Comparison of ENCODE assay signal across 13 cellular contexts in genomic region chr14:70755655-70756054, GRCh38. TPM values are rescaled to one million over a fixed set of nuclear protein-coding genes. Genes with fewer than 3 reads are reported as not detected.
A peak's percentile ranks its signal among the peaks of the same experiment; 100 is the strongest.
DNase-seq lines count a peak whose midpoint lies in the region; ATAC-seq and TF ChIP-seq lines count a peak whose summit lies in the region.
"Had no signal": no experiment of that assay in that cellular context is flagged by ENCODE, and none has a peak within 500 bp of the region (broad histone marks: within the 10 kb centered on the region; RNA-seq: fewer than 3 reads in every experiment).

No MANE protein-coding gene starts in this region.

- CTCF ChIA-PET in HCT116 (lab: Charles Lee) (no interaction called here), RWPE1 (lab: Yijun Ruan, JAX) (interaction anchor here (1.2 kb wide), 1 partner anchor 62 kb away, joined by 4 read pairs; no protein-coding TSS in a partner anchor)

- H3K27ac ChIP-seq in HCT116 (ENCODE audit: low read depth, low read length) (peak overlapping the region; percentile 66), RWPE1 (peak overlapping the region; percentile 82; the same call in 1 of the 2 replicates), epithelial cell of prostate (peak overlapping the region; percentile 99), gastrocnemius medialis (no peak overlapping the region), vagina (no peak overlapping the region), neuronal stem cell (replicated peaks; ENCODE audit: low read length) (no peak overlapping the region)
- H3K27ac ChIP-seq: cardiac muscle cell, SK-N-MC had no signal

- peak overlapping the region; percentile 70 for H3K4me2 ChIP-seq in HCT116 (ENCODE audit: low read length)
- H3K4me2 ChIP-seq in neuronal stem cell (ENCODE audit: insufficient read depth, low read length, poor library complexity, severe bottlenecking): no peak overlapping the region

- H2AFZ ChIP-seq in HCT116 (ENCODE audit: low read depth, low read length, poor library complexity, severe bottlenecking): no peak overlapping the region
- H2AFZ ChIP-seq in neuronal stem cell (ENCODE audit: low read length): no peak overlapping the region

- no peak overlapping the region for H3K14ac ChIP-seq in neuronal stem cell (ENCODE audit: low read length)

- H3K79me1 ChIP-seq in neuronal stem cell (ENCODE audit: low read depth, low read length): no peaks in the 10 kb centered on the region

- H3K4me3 ChIP-seq in HCT116 (replicated peaks in 1 of 2; ENCODE audit: low read depth in 1 of 2, low read length in 2 of 2) (peak overlapping the region in 1 of 2 experiments; percentile 21; a peak in 1 of 4 replicates), gastrocnemius medialis (no peak overlapping the region), vagina (no peak overlapping the region), neuronal stem cell (ENCODE audit: low read length in 2 of 2) (no peak overlapping the region)
- H3K4me3 ChIP-seq: cardiac muscle cell, SK-N-MC had no signal

- H2BK15ac ChIP-seq in neuronal stem cell (ENCODE audit: low read length): no peak overlapping the region

- H3K36me3 ChIP-seq in HCT116 (ENCODE audit: control insufficient read depth in 1 of 2, insufficient read depth in 2 of 2, low read length in 2 of 2) (peaks cover 6 to 11% of the 10 kb centered on the region in 2 experiments; a peak in 3 of 4 replicates), gastrocnemius medialis (no peaks in the 10 kb centered on the region), vagina (no peaks in the 10 kb centered on the region), neuronal stem cell (replicated peaks in 1 of 2; ENCODE audit: control insufficient read depth in 2 of 2, insufficient read depth in 2 of 2, low read length in 2 of 2) (peaks cover 0 to 22% of the 10 kb centered on the region in 2 donors)
- H3K36me3 ChIP-seq: cardiac muscle cell had no signal

- in situ Hi-C loops in gastrocnemius medialis (cut with MboI; ENCODE audit: low sequenced_read_pairs in 4 of 4): no loop called here

- TF ChIP-seq CTCF in HCT116 (IDR thresholded peaks at IDR 0.05 in 2 of 3, conservative IDR thresholded peaks at IDR 0.05 in 1 of 3; ENCODE audit: borderline replicate concordance in 1 of 3, insufficient read depth in 1 of 3, low read depth in 2 of 3, low read length in 2 of 3) (no peak), RWPE1 (conservative IDR thresholded peaks at IDR 0.05; ENCODE audit: low read depth) (no peak), gastrocnemius medialis (IDR thresholded peaks at IDR 0.05 in 4 of 5, conservative IDR thresholded peaks at IDR 0.05 in 1 of 5) (no peak), vagina (IDR thresholded peaks at IDR 0.05) (no peak)

- H2AK5ac ChIP-seq in neuronal stem cell (ENCODE audit: low read depth, low read length): no peak overlapping the region

- no peak for TF ChIP-seq RAD21 in HCT116 (IDR thresholded peaks at IDR 0.05; ENCODE audit: low read depth)

- no peak overlapping the region for H2BK5ac ChIP-seq in neuronal stem cell (ENCODE audit: low read length)

- no peak overlapping the region for H3K4ac ChIP-seq in neuronal stem cell (ENCODE audit: low read length)

- H2BK12ac ChIP-seq in neuronal stem cell (ENCODE audit: low read length): no peak overlapping the region

- H3K9me3 ChIP-seq in HCT116 (ENCODE audit: control insufficient read depth in 1 of 2, insufficient read depth in 1 of 2, low read depth in 1 of 2, low read length in 2 of 2): no peaks in the 10 kb centered on the region
- H3K9me3 ChIP-seq in gastrocnemius medialis: no peaks in the 10 kb centered on the region
- H3K9me3 ChIP-seq in vagina: no peaks in the 10 kb centered on the region
- peaks cover 0 to 2% of the 10 kb centered on the region in 2 donors for H3K9me3 ChIP-seq in neuronal stem cell (replicated peaks in 1 of 2; ENCODE audit: control insufficient read depth in 2 of 2, insufficient read depth in 1 of 2, low read depth in 1 of 2, low read length in 2 of 2)

- H3K27me3 ChIP-seq in HCT116 (ENCODE audit: insufficient read depth, low read length) (no peaks in the 10 kb centered on the region), gastrocnemius medialis (no peaks in the 10 kb centered on the region), vagina (no peaks in the 10 kb centered on the region), neuronal stem cell (ENCODE audit: control insufficient read depth in 3 of 3, insufficient read depth in 3 of 3, low read depth in 1 of 3, low read length in 3 of 3) (no peaks in the 10 kb centered on the region)
- H3K27me3 ChIP-seq: cardiac muscle cell had no signal

- no peaks in the 10 kb centered on the region for H4K20me1 ChIP-seq in HCT116 (ENCODE audit: insufficient read depth)

- H2BK120ac ChIP-seq in neuronal stem cell (ENCODE audit: low read depth, low read length): no peak overlapping the region

- POLR2A ChIA-PET in HCT116 (lab: Charles Lee): interaction anchor here (1.3 kb wide), 1 partner anchor 54 kb away, joined by 3 read pairs; the partner anchor contains the start of gene MAP3K9
- POLR2A ChIA-PET in RWPE1 (lab: Yijun Ruan, JAX; ENCODE audit: low non-redundant PET): interaction anchor here (0.6 to 1.3 kb wide), 2 partner anchors 15 to 54 kb away, joined by 3 to 7 read pairs; partner anchors contain the start of gene MAP3K9

- DNase-seq in HCT116 (ENCODE audit: low read depth, low spot score) (no peak), RWPE1 (ENCODE audit: low spot score) (peak; percentile 64), epithelial cell of prostate (ENCODE audit: low read depth, low spot score) (peak; percentile 93), gastrocnemius medialis (no peak), NCI-H1092 (lab: John Stamatoyannopoulos, UW) (no peak), vagina (ENCODE audit: extremely low spot score in 2 of 2) (no peak), left ventricle myocardium superior (no peak), neuronal stem cell (ENCODE audit: low spot score) (no peak)
- DNase-seq: effector CD8-positive, alpha-beta T cell; naive thymus-derived CD8-positive, alpha-beta T cell; NCI-H1694 treated with DMSO at 0.1 percent for 48 hours had no signal

- no peak overlapping the region for H4K8ac ChIP-seq in neuronal stem cell (ENCODE audit: low read depth, low read length)

- BruUV-seq in HCT116 (replicated peaks; lab: Mats Ljungman, UMichigan): no TSS peak

- RAD21 ChIA-PET in HCT116 (lab: Charles Lee; ENCODE audit: low non-redundant PET in 1 of 2, low total read pairs in 2 of 2, uncharacterized antibody in 2 of 2, unreplicated experiment in 2 of 2): no interaction called here

- H3K18ac ChIP-seq in neuronal stem cell (ENCODE audit: low read length): no peak overlapping the region

- H3K9ac ChIP-seq in HCT116 (ENCODE audit: low read length) (peak overlapping the region; percentile 15; the same call in 1 of the 2 replicates), neuronal stem cell (ENCODE audit: low read depth, low read length, poor library complexity) (no peak overlapping the region)

- intact Hi-C loops in HCT116 (cut with micrococcal nuclease) (no loop called here), gastrocnemius medialis (cut with DNase I; ENCODE audit: low total_unique reads) (no loop called here), vagina (cut with DNase I) (no loop called here), left ventricle myocardium superior (cut with micrococcal nuclease) (no loop called here)

- TF ChIP-seq POLR2A in HCT116 (IDR thresholded peaks at IDR 0.05; ENCODE audit: borderline replicate concordance, extremely low read depth, insufficient read depth, insufficient read length): no peak
- no peak for TF ChIP-seq POLR2A in gastrocnemius medialis (IDR thresholded peaks at IDR 0.05)
- TF ChIP-seq POLR2A in vagina (IDR thresholded peaks at IDR 0.05): no peak

- no peaks in the 10 kb centered on the region; the same call in 1 of the 2 replicates for H3K79me2 ChIP-seq in HCT116 (ENCODE audit: insufficient read depth, low read length)

- no peak overlapping the region for H3K23ac ChIP-seq in neuronal stem cell (ENCODE audit: low read depth, low read length, poor library complexity)

- H3K9me2 ChIP-seq in HCT116 (ENCODE audit: insufficient read depth): no peaks in the 10 kb centered on the region

- H4K91ac ChIP-seq in neuronal stem cell (ENCODE audit: low read depth, low read length, poor library complexity): no peak overlapping the region

- peaks cover 40 to 41% of the 10 kb centered on the region in 2 experiments for H3K4me1 ChIP-seq in HCT116 (ENCODE audit: control insufficient read depth in 1 of 2, insufficient read depth in 2 of 2, low read length in 2 of 2)
- peaks cover 0 to 9% of the 10 kb centered on the region in 2 donors for H3K4me1 ChIP-seq in gastrocnemius medialis
- no peaks in the 10 kb centered on the region for H3K4me1 ChIP-seq in vagina
- H3K4me1 ChIP-seq in neuronal stem cell (ENCODE audit: control insufficient read depth in 2 of 2, insufficient read depth in 1 of 2, low read depth in 1 of 2, low read length in 2 of 2): peaks cover 0 to 3% of the 10 kb centered on the region in 2 donors

- no peak for ATAC-seq in HCT116
- ATAC-seq in gastrocnemius medialis: peak; percentile 39 to 49
- ATAC-seq in left ventricle myocardium superior: no peak
- ATAC-seq: naive thymus-derived CD8-positive, alpha-beta T cell had no signal

TF ChIP-seq in HCT116, 20 proteins besides CTCF, POLR2A, EP300 and RAD21 (continues in another document):
- TF ChIP-seq ZNF274 (IDR thresholded peaks at IDR 0.05; ENCODE audit: low read depth, low read length) (no peak), FOSL1 (IDR thresholded peaks at IDR 0.05; ENCODE audit: low read depth) (no peak), ZFX (IDR thresholded peaks at IDR 0.05) (no peak), EZH2phosphoT487 (IDR thresholded peaks at IDR 0.05; ENCODE audit: borderline replicate concordance) (no peak), SIN3A (IDR thresholded peaks at IDR 0.05; ENCODE audit: low read depth) (no peak), TCF7L2 (IDR thresholded peaks at IDR 0.05; ENCODE audit: borderline replicate concordance, extremely low read depth, insufficient read depth, insufficient read length) (no peak), EGR1 (IDR thresholded peaks at IDR 0.05; ENCODE audit: low read depth) (no peak), YY1 (IDR thresholded peaks at IDR 0.05; ENCODE audit: extremely low read depth, insufficient replicate concordance, low read depth, low read length) (no peak), ELF1 (IDR thresholded peaks at IDR 0.05; ENCODE audit: borderline replicate concordance, low read depth) (no peak)

RNA-seq across cellular contexts. Expression of gene MAP3K9, which starts 53.7 kb away (rescaled TPM):
- 11.7 TPM for total RNA-seq in HCT116 (2021; ENCODE audit: unreplicated experiment)
- 5.9 and 6.0 TPM in 2 replicates for polyA plus RNA-seq in HCT116 (2012)
- 1 to 10 TPM; 2.4 to 5.0 (median 2.5) TPM for total RNA-seq in gastrocnemius medialis
- total RNA-seq in vagina: 11.5 TPM
- total RNA-seq in left ventricle myocardium superior: 1.6 TPM
- polyA plus RNA-seq in neuronal stem cell (2013, experiment 1 of 2): 9.3 TPM
- polyA plus RNA-seq in neuronal stem cell (2013, experiment 2 of 2): 9.2 TPM

Comparison
In these comparisons a context has a peak if more than half of its experiments do, and no peak if none do; other contexts are left out.
1. ATAC-seq: peak in gastrocnemius medialis (2 of 2); none in HCT116 (single experiment) and left ventricle myocardium superior (single experiment).
2. DNase-seq: peak in RWPE1 (single experiment) and epithelial cell of prostate (single experiment); none in HCT116 (single experiment), gastrocnemius medialis (0 of 2), NCI-H1092 (single experiment), vagina (0 of 2), left ventricle myocardium superior (single experiment) and neuronal stem cell (single experiment).
3. H3K27ac ChIP-seq: peak in HCT116 (single experiment), RWPE1 (single experiment) and epithelial cell of prostate (single experiment); none in gastrocnemius medialis (0 of 4), vagina (single experiment) and neuronal stem cell (single experiment).